In the genomic region with DNA sequence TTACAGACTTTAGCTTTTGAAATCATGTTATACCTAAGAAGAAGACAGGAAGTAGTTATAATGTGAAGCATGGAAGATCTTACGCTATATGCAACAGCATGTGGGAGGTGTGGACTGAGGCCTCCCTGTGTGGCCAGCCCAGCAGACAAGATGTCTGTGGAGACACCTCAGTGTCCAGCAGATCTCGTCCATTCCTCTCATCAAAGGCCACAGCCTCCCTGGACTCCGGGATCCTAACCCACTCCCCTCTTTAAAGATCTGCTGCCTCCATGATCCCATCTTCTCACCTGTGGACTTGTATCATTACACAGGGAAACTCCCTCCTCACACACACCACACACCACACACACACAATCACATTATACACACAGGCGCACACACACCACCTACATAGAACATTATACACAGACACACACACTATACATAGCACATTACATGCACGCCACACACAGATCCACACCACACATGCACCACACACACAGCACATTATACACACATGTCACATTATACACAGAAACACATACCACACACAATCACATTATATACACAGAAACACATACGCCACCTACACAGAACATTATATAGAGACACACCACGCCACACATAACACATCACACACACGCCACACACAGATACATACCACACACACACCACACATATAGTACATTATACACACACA, we compare ENCODE assay signal across 1 cellular context.
TF ChIP-seq lines count a peak whose summit lies in the region.

No MANE protein-coding gene starts in this region.

TF ChIP-seq in GM23338, 12 proteins besides CTCF, POLR2A, EP300 and RAD21:
- no peak for TF ChIP-seq EZH2 (IDR thresholded peaks at IDR 0.05; ENCODE audit: low read depth, unreplicated experiment)
TF ChIP-seq in GM23338: peak in this region for 0.
